ENCODE assay signal across 8 cellular contexts in genomic region chr10:110016037-110016436, GRCh38. TPM values are rescaled to one million over a fixed set of nuclear protein-coding genes. Genes with fewer than 3 reads are reported as not detected.
DNase-seq lines count a peak whose midpoint lies in the region; ATAC-seq and TF ChIP-seq lines count a peak whose summit lies in the region.

No MANE protein-coding gene starts in this region.

- peak overlapping the region; percentile 5 to 81 (median 64) for H3K4me3 Mint-ChIP-seq in naive thymus-derived CD4-positive, alpha-beta T cell

- POLR2A ChIA-PET in naive thymus-derived CD4-positive, alpha-beta T cell (lab: Charles Lee): interaction anchor here (0.6 to 1.3 kb wide), 3 partner anchors 9 to 94 kb away, joined by 3 to 5 read pairs (median 3); no protein-coding TSS in a partner anchor

- H3K27me3 Mint-ChIP-seq in naive thymus-derived CD4-positive, alpha-beta T cell: no peaks in the 10 kb centered on the region

- peaks cover 57 to 77% of the 10 kb centered on the region in 2 donors for H3K4me1 ChIP-seq in naive thymus-derived CD4-positive, alpha-beta T cell (ENCODE audit: control insufficient read depth in 2 of 2, insufficient read depth in 2 of 2, low read length in 2 of 2)

- intact Hi-C loops in dorsolateral prefrontal cortex (cut with DNase I): no loop called here
- intact Hi-C loops in naive thymus-derived CD4-positive, alpha-beta T cell (cut with micrococcal nuclease): loop anchor here (1.0 to 2.0 kb wide), 4 partner anchors 8 to 132 kb away; no protein-coding TSS in a partner anchor

- peak; percentile 11 for DNase-seq in DMS53 treated with DMSO at 0.1 percent for 48 hours (lab: John Stamatoyannopoulos, UW; ENCODE audit: unreplicated experiment)
- no peak for DNase-seq in LNCaP clone FGC (ENCODE audit: low read depth)
- DNase-seq in dorsolateral prefrontal cortex: no peak
- DNase-seq in naive thymus-derived CD4-positive, alpha-beta T cell: no peak
- no peak for DNase-seq in HCEC 1CT
- DNase-seq in SIG-M5 treated with dmso at 0.1 percent for 504 hours (lab: John Stamatoyannopoulos, UW; ENCODE audit: unreplicated experiment): no peak
- no peak for DNase-seq in stimulated activated CD4-positive, alpha-beta T cell treated with anti-CD3 and anti-CD28 coated beads, Interleukin-4, amount 100 ng/mL, for 24 hours
- DNase-seq in HK-2 (ENCODE audit: unreplicated experiment): no peak

- no peak for ATAC-seq in naive thymus-derived CD4-positive, alpha-beta T cell

- peaks cover 0 to 3% (median 0%) of the 10 kb centered on the region in 3 experiments for H3K36me3 ChIP-seq in naive thymus-derived CD4-positive, alpha-beta T cell (ENCODE audit: control insufficient read depth in 2 of 3, insufficient read depth in 3 of 3, low read length in 3 of 3)

- peak overlapping the region in 52 of 59 donors; percentile 0 to 80 (median 40) for H3K27ac ChIP-seq in dorsolateral prefrontal cortex
- H3K27ac ChIP-seq in naive thymus-derived CD4-positive, alpha-beta T cell (ENCODE audit: low read depth, low read length): peak overlapping the region; percentile 18

- H3K9me3 ChIP-seq in naive thymus-derived CD4-positive, alpha-beta T cell (ENCODE audit: control insufficient read depth in 2 of 3, low read length in 3 of 3): no peaks in the 10 kb centered on the region

- no peaks in the 10 kb centered on the region for H3K9me3 Mint-ChIP-seq in naive thymus-derived CD4-positive, alpha-beta T cell

- peak; percentile 79 for TF ChIP-seq CTCF in LNCaP clone FGC (IDR thresholded peaks at IDR 0.05; ENCODE audit: control insufficient read depth, extremely low read depth, insufficient read depth)
- TF ChIP-seq CTCF in dorsolateral prefrontal cortex (IDR thresholded peaks at IDR 0.05 in 54 of 56, conservative IDR thresholded peaks at IDR 0.05 in 2 of 56; ENCODE audit: low read depth in 1 of 56, partially characterized antibody in 56 of 56): peak in 44 of 56 donors; percentile 10 to 65 (median 34)

- H3K4me3 ChIP-seq in LNCaP clone FGC (ENCODE audit: low read depth, low read length): no peak overlapping the region
- peak overlapping the region in 1 of 59 donors; percentile 13 for H3K4me3 ChIP-seq in dorsolateral prefrontal cortex
- H3K4me3 ChIP-seq in naive thymus-derived CD4-positive, alpha-beta T cell (ENCODE audit: low read length): no peak overlapping the region

- CTCF ChIA-PET in naive thymus-derived CD4-positive, alpha-beta T cell (lab: Charles Lee): interaction anchor here (0.9 to 1.8 kb wide), 2 partner anchors 38 to 132 kb away, joined by 5 read pairs; no protein-coding TSS in a partner anchor

- peaks cover 6 to 17% (median 8%) of the 10 kb centered on the region in 5 donors for H3K36me3 Mint-ChIP-seq in naive thymus-derived CD4-positive, alpha-beta T cell

- no peaks in the 10 kb centered on the region for H3K27me3 ChIP-seq in dorsolateral prefrontal cortex
- no peaks in the 10 kb centered on the region for H3K27me3 ChIP-seq in naive thymus-derived CD4-positive, alpha-beta T cell (ENCODE audit: control insufficient read depth in 2 of 2, insufficient read depth in 2 of 2, low read length in 2 of 2)

- H3K4me1 Mint-ChIP-seq in naive thymus-derived CD4-positive, alpha-beta T cell: peaks cover 64 to 97% (median 83%) of the 10 kb centered on the region in 7 donors

- peak overlapping the region in 8 of 9 donors; percentile 40 to 91 (median 80) for H3K27ac Mint-ChIP-seq in naive thymus-derived CD4-positive, alpha-beta T cell

RNA-seq across cellular contexts. Expression of gene ADD3, which starts 8.3 kb away (rescaled TPM):
- total RNA-seq in dorsolateral prefrontal cortex: 100 to 1,000 TPM; 171 to 457 (median 267) TPM
- total RNA-seq in naive thymus-derived CD4-positive, alpha-beta T cell: 100 to 1,000 TPM; 281 to 463 (median 342) TPM
- 100 to 1,000 TPM; 502 to 535 TPM for polyA plus RNA-seq in naive thymus-derived CD4-positive, alpha-beta T cell

Comparison
In these comparisons a context has a peak if more than half of its experiments do, and no peak if none do; other contexts are left out.
1. intact Hi-C loops: an anchor here in naive thymus-derived CD4-positive, alpha-beta T cell (1.0 to 2.0 kb wide); none called in dorsolateral prefrontal cortex.